ENCODE assay signal across 23 cellular contexts in genomic region chr6:83371428-83371827, GRCh38. TPM values are rescaled to one million over a fixed set of nuclear protein-coding genes. Genes with fewer than 3 reads are reported as not detected.
DNase-seq lines count a peak whose midpoint lies in the region; FAIRE-seq and TF ChIP-seq lines count a peak whose summit lies in the region.
"Had no signal": no experiment of that assay in that cellular context is flagged by ENCODE, and none has a peak within 500 bp of the region (broad histone marks: within the 10 kb centered on the region; RNA-seq: fewer than 3 reads in every experiment).

No MANE protein-coding gene starts in this region.

- H2AFZ ChIP-seq in hepatocyte, result no peak overlapping the region

- no peak overlapping the region for H3K4me2 ChIP-seq in hepatocyte

- H3K36me3 ChIP-seq in hepatocyte (replicated peaks; ENCODE audit: insufficient read depth, low read depth), result no peaks in the 10 kb centered on the region
- H3K36me3 ChIP-seq: upper lobe of right lung had no signal

- 89% methylated on average over 3 of the region's 3 CpGs for WGBS in hepatocyte (ENCODE audit: low lambda C conversion rate, missing lambda C conversion rate)

- no peak overlapping the region for H3K4me3 ChIP-seq in hepatocyte
- H3K4me3 ChIP-seq: GM12878, K562, upper lobe of right lung had no signal

- no peaks in the 10 kb centered on the region for H3K9me3 ChIP-seq in hepatocyte (ENCODE audit: low read depth)
- H3K9me3 ChIP-seq: upper lobe of right lung had no signal

- H4K20me1 ChIP-seq in hepatocyte (ENCODE audit: insufficient read depth, poor library complexity, severe bottlenecking), result no peaks in the 10 kb centered on the region

- peak overlapping the region; percentile 8 for H3K27ac ChIP-seq in hepatocyte
- H3K27ac ChIP-seq: upper lobe of right lung had no signal

- no peaks in the 10 kb centered on the region for H3K27me3 ChIP-seq in hepatocyte
- H3K27me3 ChIP-seq: upper lobe of right lung had no signal

- no peak for FAIRE-seq in urothelium cell line (lab: Jason Lieb, UNC)
- FAIRE-seq: GM12878, K562, kidney had no signal

- TF ChIP-seq CTCF in hepatocyte (IDR thresholded peaks at IDR 0.05; ENCODE audit: poor library complexity), result no peak

- in situ Hi-C loops in ACHN (cut with HindIII; ENCODE audit: low pct_ligation_motif_present, low pct_unique_long_range_greater_than_20kb, low sequenced_read_pairs), result no loop called here

- DNase-seq in LHCN-M2 (ENCODE audit: low read depth) (peak; percentile 55), dedifferentiated amniotic fluid mesenchymal stem cell (ENCODE audit: extremely low spot score) (peak; percentile 88), hepatocyte (ENCODE audit: low spot score) (no peak), stromal cell of bone marrow (ENCODE audit: low read depth) (peak; percentile 38), NCI-H446 treated with DMSO at 0.1 percent for 48 hours (lab: John Stamatoyannopoulos, UW) (no peak), pons (ENCODE audit: low spot score) (no peak), urothelium cell line (ENCODE audit: low spot score) (no peak), ACHN (no peak)
- DNase-seq: activated CD4-positive, alpha-beta memory T cell treated with anti-CD3 and anti-CD28 coated beads, Interleukin-2, amount 10 ng/mL, durations not matched to agents 7 days and 5 days; activated CD4-positive, CD25-positive, alpha-beta regulatory T cell; activated naive CD4-positive, alpha-beta T cell treated with anti-CD3 and anti-CD28 coated beads, Interleukin-2, amount 10 ng/mL, durations not matched to agents 7 days and 5 days; activated T-cell treated with anti-CD3 and anti-CD28 coated beads, Interleukin-2, amount 50 U/mL, for 1 hour; DMS 273 treated with DMSO at 0.1 percent for 48 hours; GF-D8; hypothalamus; kidney; naive thymus-derived CD8-positive, alpha-beta T cell; NCI-H1930; stimulated activated CD4-positive, alpha-beta T cell treated with anti-CD3 and anti-CD28 coated beads, Interleukin-4, amount 100 ng/mL, for 24 hours; T-helper 9 cell; upper lobe of right lung had no signal

- peaks cover 8% of the 10 kb centered on the region for H3K4me1 ChIP-seq in hepatocyte (ENCODE audit: insufficient read depth)
- H3K4me1 ChIP-seq: upper lobe of right lung had no signal

- H3K9me2 ChIP-seq in hepatocyte (replicated peaks; ENCODE audit: insufficient read depth), result no peaks in the 10 kb centered on the region

- H3K79me2 ChIP-seq in hepatocyte, result no peaks in the 10 kb centered on the region

RNA-seq across cellular contexts. Expression of gene ME1, which starts 59.4 kb away (rescaled TPM):
- total RNA-seq in LHCN-M2 (2014; rRNA removed) (6.4 and 8.1 TPM in 2 replicates), hepatocyte (19.0 and 19.8 TPM in 2 replicates)
- 11.1 TPM for polyA plus RNA-seq in LHCN-M2 (2012)
- polyA plus RNA-seq in hepatocyte, result 17.4 and 19.7 TPM in 2 replicates
- polyA plus RNA-seq: naive thymus-derived CD8-positive, alpha-beta T cell had no signal

Comparison
In these comparisons a context has a peak if more than half of its experiments do, and no peak if none do; other contexts are left out.
1. DNase-seq: peak in LHCN-M2 (single experiment), dedifferentiated amniotic fluid mesenchymal stem cell (single experiment) and stromal cell of bone marrow (single experiment); none in hepatocyte (single experiment), NCI-H446 treated with DMSO at 0.1 percent for 48 hours (single experiment), pons (single experiment), urothelium cell line (single experiment) and ACHN (single experiment).